In the genomic region with DNA sequence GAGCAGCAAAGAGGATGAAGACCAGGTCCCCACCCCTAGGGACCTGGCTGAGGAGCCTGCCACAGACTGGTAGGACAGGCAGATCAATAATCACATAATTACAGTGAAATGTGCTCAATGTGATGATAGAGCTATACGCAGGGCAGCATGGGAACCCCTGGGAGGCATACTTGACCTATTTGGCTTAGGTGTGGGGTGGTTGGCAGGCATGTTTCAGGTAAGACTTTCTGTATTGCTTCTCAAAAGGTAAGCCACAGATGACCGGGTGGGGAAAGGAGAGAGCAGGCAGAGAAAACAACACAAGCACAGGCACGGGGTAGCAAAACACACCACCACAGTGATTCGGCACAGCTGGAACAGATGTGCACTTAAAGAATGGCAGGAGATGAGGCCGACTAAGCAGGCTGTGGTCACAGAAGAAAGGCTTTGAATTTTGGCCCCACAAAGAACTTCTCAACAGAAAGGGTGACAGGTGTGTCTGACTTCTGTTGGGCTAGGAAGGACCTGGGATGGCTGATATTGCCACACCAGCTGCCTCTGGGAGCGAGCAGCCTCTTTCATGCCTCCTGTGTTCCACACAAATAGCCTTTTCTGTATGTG, we compare ENCODE assay signal across 24 cellular contexts.
"Had no signal": no experiment of that assay in that cellular context is flagged by ENCODE, and none has a peak within 500 bp of the region (broad histone marks: within the 10 kb centered on the region; RNA-seq: fewer than 3 reads in every experiment).

No MANE protein-coding gene starts in this region.

- H3K9me3 ChIP-seq: left ventricle myocardium inferior, lower lobe of right lung, psoas muscle, right lobe of liver, tibial nerve, upper lobe of right lung, vagina had no signal

- H3K27ac Mint-ChIP-seq: effector memory CD8-positive, alpha-beta T cell; memory B cell; mesothelial cell of epicardium; nephron; stimulated activated effector memory CD8-positive, alpha-beta T cell treated with anti-CD3 and anti-CD28 coated beads, Interleukin-12 subunit alpha, Interleukin-12 subunit beta, amount 100 ng/mL, for 72 hours; stimulated activated naive CD8-positive, alpha-beta T cell treated with anti-CD3 and anti-CD28 coated beads, Interleukin-15, Interleukin-2, amounts not matched to agents 100 ng/mL and 50 ng/mL, for 24 hours had no signal

- H3K4me1 ChIP-seq: left ventricle myocardium inferior, lower lobe of right lung, parathyroid adenoma, psoas muscle, right lobe of liver, tibial nerve, upper lobe of right lung, vagina had no signal

- H3K27me3 Mint-ChIP-seq: effector memory CD8-positive, alpha-beta T cell; memory B cell; naive B cell; stimulated activated naive CD8-positive, alpha-beta T cell treated with anti-CD3 and anti-CD28 coated beads, Interleukin-15, Interleukin-2, amounts not matched to agents 100 ng/mL and 50 ng/mL, for 24 hours had no signal

- ATAC-seq: effector memory CD8-positive, alpha-beta T cell; left cardiac atrium; lower lobe of right lung; right lobe of liver; stimulated activated effector memory CD8-positive, alpha-beta T cell treated with anti-CD3 and anti-CD28 coated beads, Interleukin-12 subunit alpha, Interleukin-12 subunit beta, amount 100 ng/mL, for 72 hours; upper lobe of right lung had no signal

- H3K4me3 Mint-ChIP-seq: effector memory CD8-positive, alpha-beta T cell; memory B cell; mesothelial cell of epicardium; naive B cell; nephron; stimulated activated effector memory CD8-positive, alpha-beta T cell treated with anti-CD3 and anti-CD28 coated beads, Interleukin-12 subunit alpha, Interleukin-12 subunit beta, amount 100 ng/mL, for 72 hours; stimulated activated naive CD8-positive, alpha-beta T cell treated with anti-CD3 and anti-CD28 coated beads, Interleukin-15, Interleukin-2, amounts not matched to agents 100 ng/mL and 50 ng/mL, for 24 hours had no signal

- H3K79me2 ChIP-seq: hepatocyte, parathyroid adenoma had no signal

- H3K4me2 ChIP-seq: hepatocyte had no signal

- H3K27me3 ChIP-seq: hepatocyte, right lobe of liver, tibial nerve, upper lobe of right lung, vagina had no signal

- H3K4me1 Mint-ChIP-seq: mesothelial cell of epicardium; nephron; stimulated activated effector memory CD8-positive, alpha-beta T cell treated with anti-CD3 and anti-CD28 coated beads, Interleukin-12 subunit alpha, Interleukin-12 subunit beta, amount 100 ng/mL, for 72 hours had no signal

- H3K27ac ChIP-seq: hepatocyte, left ventricle myocardium inferior, lower lobe of right lung, parathyroid adenoma, psoas muscle, right lobe of liver, tibial nerve, upper lobe of right lung, vagina had no signal

- DNase-seq: effector memory CD8-positive, alpha-beta T cell; erythroblast; foreskin melanocyte; head of caudate nucleus; kidney; left cardiac atrium; left ventricle myocardium inferior; lower lobe of right lung; naive B cell; psoas muscle; retina; right lobe of liver; stimulated activated CD4-positive, alpha-beta T cell treated with anti-CD3 and anti-CD28 coated beads, Interleukin-4, amount 100 ng/mL, for 1 hour; stimulated activated CD8-positive, alpha-beta memory T cell treated with anti-CD3 and anti-CD28 coated beads, Interleukin-4, amount 100 ng/mL, for 48 hours; upper lobe of right lung had no signal

- H3K9ac ChIP-seq: parathyroid adenoma had no signal

- H3K4me3 ChIP-seq: hepatocyte, left ventricle myocardium inferior, lower lobe of right lung, psoas muscle, right lobe of liver, tibial nerve, upper lobe of right lung, vagina had no signal

- H2AFZ ChIP-seq: hepatocyte, parathyroid adenoma had no signal

- H3K9me3 Mint-ChIP-seq: effector memory CD8-positive, alpha-beta T cell; memory B cell; mesothelial cell of epicardium; naive B cell; nephron; stimulated activated effector memory CD8-positive, alpha-beta T cell treated with anti-CD3 and anti-CD28 coated beads, Interleukin-12 subunit alpha, Interleukin-12 subunit beta, amount 100 ng/mL, for 72 hours; stimulated activated naive CD8-positive, alpha-beta T cell treated with anti-CD3 and anti-CD28 coated beads, Interleukin-15, Interleukin-2, amounts not matched to agents 100 ng/mL and 50 ng/mL, for 24 hours had no signal
